In genomic region chr3:124878561-124879394, GRCh38 we compare ENCODE assay signal across 1 cellular context.
TF ChIP-seq lines count a peak whose summit lies in the region.

No MANE protein-coding gene starts in this region.

TF ChIP-seq in IMR-90, 13 proteins besides CTCF, POLR2A, EP300 and RAD21:
- no peak for TF ChIP-seq SMC3 (IDR thresholded peaks at IDR 0.05; ENCODE audit: low read depth, low read length)
- TF ChIP-seq CEBPB (IDR thresholded peaks at IDR 0.05; ENCODE audit: low read depth, low read length), result peak; percentile 61; the same call in 1 of the 2 replicates
- no peak for TF ChIP-seq RCOR1 (IDR thresholded peaks at IDR 0.05; ENCODE audit: insufficient replicate concordance, low read length)
- 0 out of 2 replicates have a peak, but pooled peaks have one; percentile 7 for TF ChIP-seq MAZ (IDR thresholded peaks at IDR 0.05; ENCODE audit: borderline replicate concordance, low read depth, low read length)
- TF ChIP-seq, protein P1, sequence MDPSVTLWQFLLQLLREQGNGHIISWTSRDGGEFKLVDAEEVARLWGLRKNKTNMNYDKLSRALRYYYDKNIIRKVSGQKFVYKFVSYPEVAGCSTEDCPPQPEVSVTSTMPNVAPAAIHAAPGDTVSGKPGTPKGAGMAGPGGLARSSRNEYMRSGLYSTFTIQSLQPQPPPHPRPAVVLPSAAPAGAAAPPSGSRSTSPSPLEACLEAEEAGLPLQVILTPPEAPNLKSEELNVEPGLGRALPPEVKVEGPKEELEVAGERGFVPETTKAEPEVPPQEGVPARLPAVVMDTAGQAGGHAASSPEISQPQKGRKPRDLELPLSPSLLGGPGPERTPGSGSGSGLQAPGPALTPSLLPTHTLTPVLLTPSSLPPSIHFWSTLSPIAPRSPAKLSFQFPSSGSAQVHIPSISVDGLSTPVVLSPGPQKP (IDR thresholded peaks at IDR 0.05; ENCODE audit: borderline replicate concordance, low read depth, low read length), result no peak
- 0 out of 2 replicates have a peak, but pooled peaks have one; percentile 4 for TF ChIP-seq MAFK (IDR thresholded peaks at IDR 0.05; ENCODE audit: low read depth, low read length)
- TF ChIP-seq MXI1 (IDR thresholded peaks at IDR 0.05; ENCODE audit: borderline replicate concordance, low read depth, low read length), result no peak
- TF ChIP-seq RFX5 (IDR thresholded peaks at IDR 0.05; ENCODE audit: low read depth, low read length), result no peak
- TF ChIP-seq USF2 (IDR thresholded peaks at IDR 0.05; ENCODE audit: low read depth, low read length), result no peak
- peak; percentile 36; the same call in 1 of the 2 replicates for TF ChIP-seq NFE2L2 (IDR thresholded peaks at IDR 0.05; ENCODE audit: low read depth, low read length)
- TF ChIP-seq BHLHE40 (IDR thresholded peaks at IDR 0.05; ENCODE audit: low read depth, low read length), result 0 out of 2 replicates have a peak, but pooled peaks have one; percentile 24
- no peak for TF ChIP-seq CHD1 (IDR thresholded peaks at IDR 0.05; ENCODE audit: low read depth, low read length)
- peak; percentile 50; the same call in 1 of the 2 replicates for TF ChIP-seq FOS (IDR thresholded peaks at IDR 0.05; ENCODE audit: low read depth, low read length)
TF ChIP-seq in IMR-90: peak in this region for 6.
